ENCODE assay signal across 1 cellular context in genomic region chr3:183635431-183636220, GRCh38.
A peak's percentile ranks its signal among the peaks of the same experiment; 100 is the strongest.
TF ChIP-seq lines count a peak whose summit lies in the region.

Gene KLHL24 (plus strand): TSS chr3:183635623. CDS start chr3:183650357, 14,734 bp downstream.

TF ChIP-seq in HepG2, 621 proteins besides CTCF, POLR2A, EP300 and RAD21 (continued from another document):
- peak; percentile 79 for TF ChIP-seq KAT8 (CRISPR knock-in tag; IDR thresholded peaks at IDR 0.05)
- no peak for TF ChIP-seq ZNF556 (CRISPR knock-in tag; IDR thresholded peaks at IDR 0.05; ENCODE audit: borderline replicate concordance)
- TF ChIP-seq HOXA9 (CRISPR knock-in tag; IDR thresholded peaks at IDR 0.05; ENCODE audit: borderline replicate concordance), result no peak
- no peak for TF ChIP-seq ZNF414 (CRISPR knock-in tag; IDR thresholded peaks at IDR 0.05)
- TF ChIP-seq NCOA1 (CRISPR knock-in tag; IDR thresholded peaks at IDR 0.05), result no peak
- TF ChIP-seq ATF6 (CRISPR knock-in tag; conservative IDR thresholded peaks at IDR 0.05), result no peak
- peak; percentile 7 for TF ChIP-seq SKI (IDR thresholded peaks at IDR 0.05; ENCODE audit: partially characterized antibody)
- TF ChIP-seq ZNF510 (CRISPR knock-in tag; IDR thresholded peaks at IDR 0.05; ENCODE audit: low read depth), result no peak
- 0 out of 2 replicates have a peak, but pooled peaks have one; percentile 28 for TF ChIP-seq DR1 (CRISPR knock-in tag; IDR thresholded peaks at IDR 0.05)
- peak; percentile 53; the same call in 1 of the 2 replicates for TF ChIP-seq ZNF546 (CRISPR knock-in tag; conservative IDR thresholded peaks at IDR 0.05)
- no peak for TF ChIP-seq KLF11 (CRISPR knock-in tag; IDR thresholded peaks at IDR 0.05)
- TF ChIP-seq RNF2 (conservative IDR thresholded peaks at IDR 0.05; ENCODE audit: low read depth), result no peak; the same call in 1 of the 2 replicates
- TF ChIP-seq DZIP1 (CRISPR knock-in tag; IDR thresholded peaks at IDR 0.05), result no peak
- no peak for TF ChIP-seq IRF9 (CRISPR knock-in tag; IDR thresholded peaks at IDR 0.05; ENCODE audit: borderline replicate concordance)
- TF ChIP-seq ZKSCAN5 (CRISPR knock-in tag; IDR thresholded peaks at IDR 0.05), result no peak
- no peak for TF ChIP-seq SMAD1 (CRISPR knock-in tag; IDR thresholded peaks at IDR 0.05; ENCODE audit: borderline replicate concordance, low read depth)
- TF ChIP-seq RBM39 (IDR thresholded peaks at IDR 0.05; ENCODE audit: low read depth, low read length, poor library complexity, severe bottlenecking), result no peak
- TF ChIP-seq GABPA (IDR thresholded peaks at IDR 0.05; ENCODE audit: low read depth, low read length), result peak; percentile 20; the same call in 1 of the 2 replicates
- TF ChIP-seq GABPA (CRISPR knock-in tag; IDR thresholded peaks at IDR 0.05; ENCODE audit: low read depth), result peak; percentile 82
- TF ChIP-seq GLI4 (CRISPR knock-in tag; IDR thresholded peaks at IDR 0.05; ENCODE audit: borderline replicate concordance), result no peak
- no peak; the same call in 1 of the 2 replicates for TF ChIP-seq PITX1 (CRISPR knock-in tag; IDR thresholded peaks at IDR 0.05)
- no peak for TF ChIP-seq NR3C1 (CRISPR knock-in tag; IDR thresholded peaks at IDR 0.05)
- no peak for TF ChIP-seq ZZZ3 (CRISPR knock-in tag; IDR thresholded peaks at IDR 0.05; ENCODE audit: borderline replicate concordance)
- TF ChIP-seq ZSCAN31 (CRISPR knock-in tag; IDR thresholded peaks at IDR 0.05; ENCODE audit: low read depth), result no peak
- TF ChIP-seq SRSF4 (IDR thresholded peaks at IDR 0.05; ENCODE audit: low read depth, low read length, poor library complexity, severe bottlenecking), result no peak
- TF ChIP-seq ZNF446 (CRISPR knock-in tag; IDR thresholded peaks at IDR 0.05), result no peak
- 0 out of 2 replicates have a peak, but pooled peaks have one; percentile 25 for TF ChIP-seq RARA (CRISPR knock-in tag; IDR thresholded peaks at IDR 0.05)
- TF ChIP-seq E2F2 (CRISPR knock-in tag; IDR thresholded peaks at IDR 0.05; ENCODE audit: borderline replicate concordance), result no peak
- TF ChIP-seq ATRX (CRISPR knock-in tag; IDR thresholded peaks at IDR 0.05; ENCODE audit: borderline replicate concordance), result no peak
- TF ChIP-seq RARG (CRISPR knock-in tag; IDR thresholded peaks at IDR 0.05; ENCODE audit: low read depth), result no peak
- TF ChIP-seq ZSCAN20 (CRISPR knock-in tag; IDR thresholded peaks at IDR 0.05; ENCODE audit: borderline replicate concordance), result no peak
- TF ChIP-seq ZNF816 (CRISPR knock-in tag; IDR thresholded peaks at IDR 0.05; ENCODE audit: borderline replicate concordance), result no peak
- peak; percentile 17; the same call in 1 of the 2 replicates for TF ChIP-seq MXD1 (CRISPR knock-in tag; IDR thresholded peaks at IDR 0.05)
- TF ChIP-seq ZNF792 (CRISPR knock-in tag; IDR thresholded peaks at IDR 0.05), result 0 out of 2 replicates have a peak, but pooled peaks have one; percentile 22
- TF ChIP-seq ZNF263 (CRISPR knock-in tag; IDR thresholded peaks at IDR 0.05), result no peak
- TF ChIP-seq HNF4A (CRISPR knock-in tag; IDR thresholded peaks at IDR 0.05), result no peak
- TF ChIP-seq TBP (CRISPR knock-in tag; IDR thresholded peaks at IDR 0.05), result no peak
- TF ChIP-seq MAFG (CRISPR knock-in tag; IDR thresholded peaks at IDR 0.05), result no peak
- TF ChIP-seq HINFP (CRISPR knock-in tag; IDR thresholded peaks at IDR 0.05; ENCODE audit: low read depth), result no peak
- no peak for TF ChIP-seq IKZF1 (IDR thresholded peaks at IDR 0.05)
- 0 out of 2 replicates have a peak, but pooled peaks have one; percentile 73 for TF ChIP-seq ZNF616 (CRISPR knock-in tag; IDR thresholded peaks at IDR 0.05; ENCODE audit: low read depth)
- no peak for TF ChIP-seq ZSCAN25 (CRISPR knock-in tag; IDR thresholded peaks at IDR 0.05)
- TF ChIP-seq FOXO1 (CRISPR knock-in tag; IDR thresholded peaks at IDR 0.05), result peak; percentile 42; the same call in 1 of the 2 replicates
- no peak for TF ChIP-seq BORCS8-MEF2B (CRISPR knock-in tag; IDR thresholded peaks at IDR 0.05)
- peak; percentile 92 for TF ChIP-seq HDAC1 (CRISPR knock-in tag; IDR thresholded peaks at IDR 0.05)
- 0 out of 2 replicates have a peak, but pooled peaks have one; percentile 23 for TF ChIP-seq HIVEP1 (CRISPR knock-in tag; IDR thresholded peaks at IDR 0.05)
- TF ChIP-seq RELA (CRISPR knock-in tag; IDR thresholded peaks at IDR 0.05), result no peak
- no peak; the same call in 1 of the 2 replicates for TF ChIP-seq KDM5B (CRISPR knock-in tag; IDR thresholded peaks at IDR 0.05; ENCODE audit: borderline replicate concordance)
